ENCODE assay signal across 8 cellular contexts in genomic region chr5:141397756-141398551, GRCh38. TPM values are rescaled to one million over a fixed set of nuclear protein-coding genes. Genes with fewer than 3 reads are reported as not detected.
DNase-seq lines count a peak whose midpoint lies in the region; ATAC-seq and TF ChIP-seq lines count a peak whose summit lies in the region.
"Not testable (repeated sequence)": the region's sequence is repeated elsewhere in the genome, so short reads cannot be mapped to it uniquely, and the experiment has no call there.

Gene PCDHGB5, plus strand, starts transcription at chr5:141397947. Its CDS starts 181 bp downstream, at chr5:141398128.

- DNase-seq in AG20443 (ENCODE audit: low spot score) = peak; percentile 46
- DNase-seq in activated T-cell treated with anti-CD3 and anti-CD28 coated beads, Interleukin-2, amount 50 U/mL, for 4 hours; endothelial cell (ENCODE audit: low spot score); left lung: not testable (repeated sequence)
- DNase-seq in stimulated activated CD4-positive, alpha-beta T cell treated with anti-CD3 and anti-CD28 coated beads, Interleukin-15, amount 100 ng/mL, for 24 hours = peak; percentile 60

- not testable (repeated sequence) for H2AFZ ChIP-seq in Loucy (ENCODE audit: low read length)

- H3K4me1 ChIP-seq in Loucy (ENCODE audit: insufficient read depth, low read length, poor library complexity, severe bottlenecking); left lung: not testable (repeated sequence)

- H3K27me3 ChIP-seq in Loucy (ENCODE audit: insufficient read depth, low read length, poor library complexity, severe bottlenecking) = not testable (repeated sequence)
- peaks cover 22 to 94% of the 10 kb centered on the region in 2 donors for H3K27me3 ChIP-seq in left lung

- not testable (repeated sequence) for H3K79me2 ChIP-seq in Loucy (ENCODE audit: insufficient read depth, low read length)

- not testable (repeated sequence) for H3K9ac ChIP-seq in Loucy (ENCODE audit: low read depth, low read length, poor library complexity, severe bottlenecking)

- intact Hi-C loops in left lung (cut with DNase I) = not testable (repeated sequence)

- not testable (repeated sequence) for H3K9me2 ChIP-seq in Loucy (replicated peaks; ENCODE audit: low read depth, low read length)

- not testable (repeated sequence) for H3K36me3 ChIP-seq in Loucy (ENCODE audit: insufficient read depth, low read length); left lung

- ATAC-seq in GM19023 (IDR thresholded peaks at IDR 0.05; ENCODE audit: unreplicated experiment) = peak; percentile 88
- ATAC-seq in HG02763 (IDR thresholded peaks at IDR 0.05; ENCODE audit: unreplicated experiment) = peak; percentile 98
- peak; percentile 69 to 90 for ATAC-seq in activated T-cell treated with anti-CD3 and anti-CD28 coated beads, Interleukin-2, amount 50 U/mL, for 4 hours
- ATAC-seq in left lung = peak; percentile 99

- H3K27ac ChIP-seq in left lung = not testable (repeated sequence)

- not testable (repeated sequence) for H3K4me3 ChIP-seq in Loucy (ENCODE audit: low read length, poor library complexity, severe bottlenecking)
- peak within 1 kb of the TSS in 1 of 2 donors; percentile 25 for H3K4me3 ChIP-seq in left lung

- TF ChIP-seq CTCF in Loucy (conservative IDR thresholded peaks at IDR 0.05; ENCODE audit: low read length) = 0 out of 2 replicates have a peak, but pooled peaks have one; percentile 8
- not testable (repeated sequence) for TF ChIP-seq CTCF in endothelial cell (IDR thresholded peaks at IDR 0.05; ENCODE audit: unreplicated experiment)
- TF ChIP-seq CTCF in left lung (IDR thresholded peaks at IDR 0.05) = peak; percentile 37 to 59

- H3K4me3 Mint-ChIP-seq in activated T-cell treated with anti-CD3 and anti-CD28 coated beads, Interleukin-2, amount 50 U/mL, for 4 hours = peak within 1 kb of the TSS; percentile 45
- peak within 1 kb of the TSS; percentile 77 for H3K4me3 Mint-ChIP-seq in endothelial cell (ENCODE audit: unreplicated experiment)

- H3K27ac Mint-ChIP-seq in endothelial cell (ENCODE audit: unreplicated experiment) = not testable (repeated sequence)

- H3K36me3 Mint-ChIP-seq in activated T-cell treated with anti-CD3 and anti-CD28 coated beads, Interleukin-2, amount 50 U/mL, for 4 hours (ENCODE audit: insufficient read depth) = not testable (repeated sequence)
- H3K36me3 Mint-ChIP-seq in endothelial cell (ENCODE audit: low read depth, unreplicated experiment) = peaks cover 51% of the 10 kb centered on the region

- not testable (repeated sequence) for H3K4me1 Mint-ChIP-seq in activated T-cell treated with anti-CD3 and anti-CD28 coated beads, Interleukin-2, amount 50 U/mL, for 4 hours (ENCODE audit: low read depth); endothelial cell (ENCODE audit: unreplicated experiment)

- H3K27me3 Mint-ChIP-seq in activated T-cell treated with anti-CD3 and anti-CD28 coated beads, Interleukin-2, amount 50 U/mL, for 4 hours (ENCODE audit: low read depth) = peaks cover 66% of the 10 kb centered on the region
- not testable (repeated sequence) for H3K27me3 Mint-ChIP-seq in endothelial cell (ENCODE audit: unreplicated experiment)

- H3F3A ChIP-seq in Loucy (ENCODE audit: low read depth) = not testable (repeated sequence)

- not testable (repeated sequence) for H3K4me2 ChIP-seq in Loucy (ENCODE audit: low read depth, low read length, poor library complexity, severe bottlenecking)

- H4K20me1 ChIP-seq in Loucy (ENCODE audit: insufficient read depth, low read length, poor library complexity, severe bottlenecking) = not testable (repeated sequence)

- peaks cover 29% of the 10 kb centered on the region for H3K9me3 Mint-ChIP-seq in activated T-cell treated with anti-CD3 and anti-CD28 coated beads, Interleukin-2, amount 50 U/mL, for 4 hours
- H3K9me3 Mint-ChIP-seq in endothelial cell (ENCODE audit: unreplicated experiment) = peaks cover 36% of the 10 kb centered on the region

- not testable (repeated sequence) for H3K9me3 ChIP-seq in Loucy (ENCODE audit: insufficient read depth, low read depth, low read length)
- H3K9me3 ChIP-seq in left lung = peaks cover 3 to 71% of the 10 kb centered on the region in 2 donors

RNA-seq across cellular contexts. Expression of gene PCDHGB5, which starts in this region (rescaled TPM):
- total RNA-seq in activated T-cell treated with anti-CD3 and anti-CD28 coated beads, Interleukin-2, amount 50 U/mL, for 4 hours = under 1 TPM; 0.26 to 0.91 (median 0.27) TPM
- 5.5 TPM for total RNA-seq in endothelial cell (ENCODE audit: unreplicated experiment)
- total RNA-seq in left lung = 1 to 10 TPM; 8.8 to 9.1 TPM

Comparison
In these comparisons a context has a peak if more than half of its experiments do, and no peak if none do; other contexts are left out.
1. Peak in ATAC-seq in activated T-cell treated with anti-CD3 and anti-CD28 coated beads, Interleukin-2, amount 50 U/mL, for 4 hours; RNA of the gene not detected or under 1 TPM.